16 cellular contexts compared by ENCODE assay signal in the genomic region with DNA sequence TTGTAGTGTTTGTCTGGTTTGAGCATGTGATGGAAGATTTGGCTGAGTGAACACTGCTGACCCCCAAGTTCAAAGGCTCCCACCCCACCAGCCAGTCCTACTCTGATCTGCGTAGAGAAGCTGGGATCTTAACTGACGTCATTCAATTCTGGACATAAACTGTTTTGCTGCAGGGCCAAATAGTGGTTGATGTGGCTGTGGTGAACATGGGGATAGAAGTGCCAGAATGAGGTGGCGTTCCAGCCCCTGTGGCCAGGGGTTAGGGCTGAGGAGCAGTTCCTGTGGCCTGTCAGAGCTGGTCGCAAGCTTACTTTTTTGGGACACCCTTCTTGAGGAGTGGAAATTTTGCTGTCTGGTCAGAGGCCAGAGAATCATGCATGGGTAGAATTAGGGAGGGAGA. TPM values are rescaled to one million over a fixed set of nuclear protein-coding genes. Genes with fewer than 3 reads are reported as not detected.
DNase-seq lines count a peak whose midpoint lies in the region; ATAC-seq, FAIRE-seq and TF ChIP-seq lines count a peak whose summit lies in the region.
"Had no signal": no experiment of that assay in that cellular context is flagged by ENCODE, and none has a peak within 500 bp of the region (broad histone marks: within the 10 kb centered on the region; RNA-seq: fewer than 3 reads in every experiment).

No MANE protein-coding gene starts in this region.

- H3K9me3 Mint-ChIP-seq in CD4-positive, alpha-beta memory T cell, result no peaks in the 10 kb centered on the region
- H3K9me3 Mint-ChIP-seq in effector memory CD8-positive, alpha-beta T cell, result no peaks in the 10 kb centered on the region
- H3K9me3 Mint-ChIP-seq in neural progenitor cell, result no peaks in the 10 kb centered on the region

- no peak overlapping the region for H2AFZ ChIP-seq in neural progenitor cell (replicated peaks)

- peaks cover 64% of the 10 kb centered on the region for H3K79me2 ChIP-seq in neural progenitor cell (ENCODE audit: low read depth)

- DNase-seq in CD4-positive, alpha-beta memory T cell, result no peak
- peak; percentile 67 for DNase-seq in RPMI7951 (ENCODE audit: low read depth)
- no peak for DNase-seq in effector memory CD8-positive, alpha-beta T cell
- DNase-seq in neural progenitor cell (ENCODE audit: low spot score), result no peak
- no peak for DNase-seq in HTR-8/SVneo (ENCODE audit: insufficient read length, low spot score)
- no peak for DNase-seq in HuH-7.5 (ENCODE audit: low spot score)
- no peak for DNase-seq in SKM-1 (lab: John Stamatoyannopoulos, UW; ENCODE audit: unreplicated experiment)
- DNase-seq: activated CD4-positive, alpha-beta T cell treated with anti-CD3 and anti-CD28 coated beads, Interleukin-2, amount 50 U/mL, for 4 hours; Calu3; kidney glomerular epithelial cell; PC-3 had no signal

- intact Hi-C loops in CD4-positive, alpha-beta memory T cell (cut with micrococcal nuclease), result no loop called here

- no peak overlapping the region for H3K9ac ChIP-seq in neural progenitor cell

- no peaks in the 10 kb centered on the region for H3K27me3 Mint-ChIP-seq in CD4-positive, alpha-beta memory T cell
- H3K27me3 Mint-ChIP-seq in effector memory CD8-positive, alpha-beta T cell, result no peaks in the 10 kb centered on the region
- H3K27me3 Mint-ChIP-seq in neural progenitor cell (ENCODE audit: insufficient read depth, low read depth), result no peaks in the 10 kb centered on the region

- peak overlapping the region in 6 of 7 donors; percentile 48 to 91 (median 72) for H3K27ac Mint-ChIP-seq in CD4-positive, alpha-beta memory T cell
- peak overlapping the region; percentile 77 to 79 for H3K27ac Mint-ChIP-seq in effector memory CD8-positive, alpha-beta T cell
- H3K27ac Mint-ChIP-seq in neural progenitor cell, result peak overlapping the region; percentile 65

- H3F3A ChIP-seq in neural progenitor cell (ENCODE audit: low read depth), result no peaks in the 10 kb centered on the region

- peaks cover 57% of the 10 kb centered on the region for H3K36me3 ChIP-seq in CD4-positive, alpha-beta memory T cell (ENCODE audit: insufficient read depth, low read length)
- H3K36me3 ChIP-seq in neural progenitor cell, result no peaks in the 10 kb centered on the region

- no peak overlapping the region for H3K27ac ChIP-seq in CD4-positive, alpha-beta memory T cell (ENCODE audit: low read depth, low read length)
- H3K27ac ChIP-seq in neural progenitor cell, result no peak overlapping the region

- H3K4me1 ChIP-seq in CD4-positive, alpha-beta memory T cell (ENCODE audit: insufficient read depth, low read length), result peaks cover 36% of the 10 kb centered on the region
- peaks cover 11% of the 10 kb centered on the region for H3K4me1 ChIP-seq in neural progenitor cell

- CTCF ChIA-PET in CD4-positive, alpha-beta memory T cell (lab: Charles Lee; ENCODE audit: partially characterized antibody), result no interaction called here

- POLR2A ChIA-PET in CD4-positive, alpha-beta memory T cell (lab: Charles Lee; ENCODE audit: partially characterized antibody), result no interaction called here

- H3K36me3 Mint-ChIP-seq in CD4-positive, alpha-beta memory T cell, result peaks cover 22 to 56% of the 10 kb centered on the region in 2 donors
- peaks cover 58% of the 10 kb centered on the region for H3K36me3 Mint-ChIP-seq in effector memory CD8-positive, alpha-beta T cell (ENCODE audit: insufficient read depth)
- peaks cover 5% of the 10 kb centered on the region for H3K36me3 Mint-ChIP-seq in neural progenitor cell

- no peaks in the 10 kb centered on the region for H3K27me3 ChIP-seq in CD4-positive, alpha-beta memory T cell (ENCODE audit: insufficient read depth, low read length)
- H3K27me3 ChIP-seq in neural progenitor cell, result no peaks in the 10 kb centered on the region
- H3K27me3 ChIP-seq: adrenal gland, tibial nerve had no signal

- no peaks in the 10 kb centered on the region for H3K9me3 ChIP-seq in CD4-positive, alpha-beta memory T cell (ENCODE audit: control insufficient read depth in 1 of 2, low read length in 2 of 2)
- H3K9me3 ChIP-seq in neural progenitor cell (ENCODE audit: low read depth), result no peaks in the 10 kb centered on the region
- H3K9me3 ChIP-seq: adrenal gland, tibial nerve had no signal

- no peak overlapping the region for H3K4me3 ChIP-seq in CD4-positive, alpha-beta memory T cell (ENCODE audit: low read length in 2 of 2)
- H3K4me3 ChIP-seq in neural progenitor cell, result no peak overlapping the region
- H3K4me3 ChIP-seq: adrenal gland, smooth muscle cell, tibial nerve had no signal

- peaks cover 73% of the 10 kb centered on the region for H4K20me1 ChIP-seq in neural progenitor cell (ENCODE audit: low read depth)

- no peak for TF ChIP-seq POLR2A in GM18505 (IDR thresholded peaks at IDR 0.05; ENCODE audit: borderline replicate concordance, extremely low read depth, insufficient read depth, insufficient read length)

- H3K4me3 Mint-ChIP-seq in CD4-positive, alpha-beta memory T cell, result no peak overlapping the region
- peak overlapping the region in 1 of 2 donors; percentile 38 for H3K4me3 Mint-ChIP-seq in effector memory CD8-positive, alpha-beta T cell
- peak overlapping the region; percentile 30 for H3K4me3 Mint-ChIP-seq in neural progenitor cell

- ATAC-seq in effector memory CD8-positive, alpha-beta T cell (replicated peaks), result no peak
- ATAC-seq in GM18505 (IDR thresholded peaks at IDR 0.05; ENCODE audit: unreplicated experiment), result no peak
- ATAC-seq: PC-3 had no signal

- TF ChIP-seq CTCF in neural progenitor cell (IDR thresholded peaks at IDR 0.05), result no peak

- no peak overlapping the region for H3K4me2 ChIP-seq in neural progenitor cell
- H3K4me2 ChIP-seq: smooth muscle cell had no signal

- no peak for FAIRE-seq in HTR-8/SVneo (lab: Jason Lieb, UNC)

- H3K4me1 Mint-ChIP-seq in CD4-positive, alpha-beta memory T cell, result peaks cover 29 to 46% (median 34%) of the 10 kb centered on the region in 4 donors
- peaks cover 31 to 39% of the 10 kb centered on the region in 2 donors for H3K4me1 Mint-ChIP-seq in effector memory CD8-positive, alpha-beta T cell (ENCODE audit: low read depth in 2 of 2)
- H3K4me1 Mint-ChIP-seq in neural progenitor cell, result peaks cover 20% of the 10 kb centered on the region

RNA-seq across cellular contexts. Expression of a gene that starts 25.7 kb away (rescaled TPM):
- 10 to 100 TPM; 79.1 to 81.0 TPM for total RNA-seq in CD4-positive, alpha-beta memory T cell
- polyA plus RNA-seq in CD4-positive, alpha-beta memory T cell, result 10 to 100 TPM; 41.6 to 56.7 TPM
- total RNA-seq in RPMI7951 (2014; rRNA removed; shearing (Covaris generic)), result 77.1 and 91.3 TPM in 2 replicates
- 50.2 and 73.2 TPM in 2 replicates for total RNA-seq in neural progenitor cell (ENCODE audit: low replicate concordance)

RNA-seq across cellular contexts. Expression of a gene that starts 40.5 kb away (rescaled TPM):
- 10 to 100 TPM; 21.6 to 25.6 TPM for total RNA-seq in CD4-positive, alpha-beta memory T cell
- polyA plus RNA-seq in CD4-positive, alpha-beta memory T cell, result 10 to 100 TPM; 18.2 to 22.7 TPM
- total RNA-seq in RPMI7951 (2014; rRNA removed; shearing (Covaris generic)), result 14.6 and 21.3 TPM in 2 replicates
- 18.8 and 24.7 TPM in 2 replicates for total RNA-seq in neural progenitor cell (ENCODE audit: low replicate concordance)

RNA-seq across cellular contexts. Expression of a gene that starts 44.5 kb away (rescaled TPM):
- not detected for total RNA-seq in CD4-positive, alpha-beta memory T cell
- polyA plus RNA-seq in CD4-positive, alpha-beta memory T cell, result not detected
- total RNA-seq in RPMI7951 (2014; rRNA removed; shearing (Covaris generic)), result not detected in 2 replicates
- total RNA-seq in neural progenitor cell (ENCODE audit: low replicate concordance), result not detected in 2 replicates
- total RNA-seq: adrenal gland, Calu3, NCI-H460, PC-3, smooth muscle cell, tibial nerve had no signal
- polyA plus RNA-seq: smooth muscle cell had no signal

RNA-seq across cellular contexts. Expression of a gene that starts 47.8 kb away (rescaled TPM):
- total RNA-seq in CD4-positive, alpha-beta memory T cell, result 100 to 1,000 TPM; 154 to 165 TPM
- 100 to 1,000 TPM; 243 to 341 TPM for polyA plus RNA-seq in CD4-positive, alpha-beta memory T cell
- 88.9 and 102 TPM in 2 replicates for total RNA-seq in RPMI7951 (2014; rRNA removed; shearing (Covaris generic))
- total RNA-seq in neural progenitor cell (ENCODE audit: low replicate concordance), result 46.6 and 51.0 TPM in 2 replicates
